ENCODE assay signal across 2 cellular contexts in the genomic region with DNA sequence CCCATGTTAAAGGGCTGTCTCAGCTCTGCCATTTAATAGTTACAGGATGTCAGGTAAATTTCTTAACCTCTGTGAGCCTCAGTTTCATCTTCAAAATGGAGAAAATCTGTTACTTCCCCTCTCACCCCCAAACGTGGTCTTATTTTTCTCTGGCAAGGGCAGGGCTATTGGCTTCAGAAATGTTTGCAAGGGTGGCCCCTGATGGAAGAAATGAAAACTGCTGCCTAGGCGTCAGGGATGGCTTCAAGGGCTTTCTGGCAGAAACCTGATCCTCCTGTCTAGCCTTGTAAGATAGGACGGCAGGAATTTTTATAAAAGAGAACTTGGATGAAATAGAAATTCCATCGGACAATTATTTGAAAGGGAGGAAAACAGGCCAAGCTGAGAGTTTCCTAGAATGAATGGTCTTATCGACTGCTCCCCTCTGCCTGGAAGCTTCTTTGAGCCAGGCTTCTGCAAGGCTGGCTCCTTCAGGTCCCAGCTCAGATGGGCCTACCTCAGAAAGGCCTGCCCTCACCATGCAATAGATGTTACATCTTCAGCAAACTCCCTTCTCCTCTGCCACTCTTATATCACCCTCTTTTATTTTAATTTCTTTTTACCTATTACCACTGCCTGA.
TF ChIP-seq lines count a peak whose summit lies in the region.

No MANE protein-coding gene starts in this region.

TF ChIP-seq in HEK293, 187 proteins besides CTCF, POLR2A, EP300 and RAD21 (continued from another document):
- TF ChIP-seq, protein P1, sequence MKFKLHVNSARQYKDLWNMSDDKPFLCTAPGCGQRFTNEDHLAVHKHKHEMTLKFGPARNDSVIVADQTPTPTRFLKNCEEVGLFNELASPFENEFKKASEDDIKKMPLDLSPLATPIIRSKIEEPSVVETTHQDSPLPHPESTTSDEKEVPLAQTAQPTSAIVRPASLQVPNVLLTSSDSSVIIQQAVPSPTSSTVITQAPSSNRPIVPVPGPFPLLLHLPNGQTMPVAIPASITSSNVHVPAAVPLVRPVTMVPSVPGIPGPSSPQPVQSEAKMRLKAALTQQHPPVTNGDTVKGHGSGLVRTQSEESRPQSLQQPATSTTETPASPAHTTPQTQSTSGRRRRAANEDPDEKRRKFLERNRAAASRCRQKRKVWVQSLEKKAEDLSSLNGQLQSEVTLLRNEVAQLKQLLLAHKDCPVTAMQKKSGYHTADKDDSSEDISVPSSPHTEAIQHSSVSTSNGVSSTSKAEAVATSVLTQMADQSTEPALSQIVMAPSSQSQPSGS (tag by site-specific recombination; IDR thresholded peaks at IDR 0.05; ENCODE audit: low read depth): no peak

TF ChIP-seq in WTC11, 78 proteins besides CTCF, POLR2A, EP300 and RAD21 (continued from another document):
- TF ChIP-seq, protein P2, sequence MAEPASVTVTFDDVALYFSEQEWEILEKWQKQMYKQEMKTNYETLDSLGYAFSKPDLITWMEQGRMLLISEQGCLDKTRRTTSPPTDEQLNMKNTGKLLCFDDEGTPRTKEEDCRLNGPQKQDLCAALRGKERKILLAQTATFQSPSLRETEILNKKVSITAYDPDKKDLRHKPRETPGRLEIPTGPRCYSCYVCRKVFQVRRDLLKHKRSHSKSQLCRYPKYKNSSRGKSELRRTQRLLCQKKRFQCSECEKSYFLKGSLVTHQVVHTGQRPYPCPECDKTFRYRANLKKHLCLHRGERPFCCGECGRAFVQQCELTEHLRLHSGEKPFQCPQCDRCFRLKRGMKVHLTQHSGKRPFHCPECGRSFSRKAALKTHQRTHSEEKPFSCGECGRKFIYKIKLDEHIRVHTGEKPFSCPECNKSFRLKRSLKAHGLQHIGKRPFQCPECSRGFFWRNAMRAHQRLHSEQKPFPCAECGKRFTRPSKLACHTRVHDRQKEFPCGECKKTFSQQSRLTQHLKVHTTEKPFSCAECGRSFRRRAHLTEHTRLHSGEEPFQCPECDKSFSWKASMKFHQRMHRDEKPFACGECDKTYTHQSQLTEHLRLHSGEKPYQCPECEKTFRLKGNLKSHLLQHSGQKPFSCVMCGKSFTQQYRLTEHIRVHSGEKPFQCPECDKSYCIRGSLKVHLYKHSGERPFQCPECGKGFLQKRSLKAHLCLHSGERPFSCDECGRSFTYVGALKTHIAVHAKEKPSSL (CRISPR knock-in tag; conservative IDR thresholded peaks at IDR 0.05): no peak
- TF ChIP-seq, protein P3, sequence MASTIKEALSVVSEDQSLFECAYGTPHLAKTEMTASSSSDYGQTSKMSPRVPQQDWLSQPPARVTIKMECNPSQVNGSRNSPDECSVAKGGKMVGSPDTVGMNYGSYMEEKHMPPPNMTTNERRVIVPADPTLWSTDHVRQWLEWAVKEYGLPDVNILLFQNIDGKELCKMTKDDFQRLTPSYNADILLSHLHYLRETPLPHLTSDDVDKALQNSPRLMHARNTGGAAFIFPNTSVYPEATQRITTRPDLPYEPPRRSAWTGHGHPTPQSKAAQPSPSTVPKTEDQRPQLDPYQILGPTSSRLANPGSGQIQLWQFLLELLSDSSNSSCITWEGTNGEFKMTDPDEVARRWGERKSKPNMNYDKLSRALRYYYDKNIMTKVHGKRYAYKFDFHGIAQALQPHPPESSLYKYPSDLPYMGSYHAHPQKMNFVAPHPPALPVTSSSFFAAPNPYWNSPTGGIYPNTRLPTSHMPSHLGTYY (CRISPR knock-in tag; IDR thresholded peaks at IDR 0.05): no peak
- TF ChIP-seq, protein P4, sequence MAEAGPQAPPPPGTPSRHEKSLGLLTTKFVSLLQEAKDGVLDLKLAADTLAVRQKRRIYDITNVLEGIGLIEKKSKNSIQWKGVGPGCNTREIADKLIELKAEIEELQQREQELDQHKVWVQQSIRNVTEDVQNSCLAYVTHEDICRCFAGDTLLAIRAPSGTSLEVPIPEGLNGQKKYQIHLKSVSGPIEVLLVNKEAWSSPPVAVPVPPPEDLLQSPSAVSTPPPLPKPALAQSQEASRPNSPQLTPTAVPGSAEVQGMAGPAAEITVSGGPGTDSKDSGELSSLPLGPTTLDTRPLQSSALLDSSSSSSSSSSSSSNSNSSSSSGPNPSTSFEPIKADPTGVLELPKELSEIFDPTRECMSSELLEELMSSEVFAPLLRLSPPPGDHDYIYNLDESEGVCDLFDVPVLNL (CRISPR knock-in tag; IDR thresholded peaks at IDR 0.05; ENCODE audit: borderline replicate concordance, low read depth): no peak
- TF ChIP-seq SOX15 (CRISPR knock-in tag; IDR thresholded peaks at IDR 0.05): no peak
- TF ChIP-seq, protein P5, sequence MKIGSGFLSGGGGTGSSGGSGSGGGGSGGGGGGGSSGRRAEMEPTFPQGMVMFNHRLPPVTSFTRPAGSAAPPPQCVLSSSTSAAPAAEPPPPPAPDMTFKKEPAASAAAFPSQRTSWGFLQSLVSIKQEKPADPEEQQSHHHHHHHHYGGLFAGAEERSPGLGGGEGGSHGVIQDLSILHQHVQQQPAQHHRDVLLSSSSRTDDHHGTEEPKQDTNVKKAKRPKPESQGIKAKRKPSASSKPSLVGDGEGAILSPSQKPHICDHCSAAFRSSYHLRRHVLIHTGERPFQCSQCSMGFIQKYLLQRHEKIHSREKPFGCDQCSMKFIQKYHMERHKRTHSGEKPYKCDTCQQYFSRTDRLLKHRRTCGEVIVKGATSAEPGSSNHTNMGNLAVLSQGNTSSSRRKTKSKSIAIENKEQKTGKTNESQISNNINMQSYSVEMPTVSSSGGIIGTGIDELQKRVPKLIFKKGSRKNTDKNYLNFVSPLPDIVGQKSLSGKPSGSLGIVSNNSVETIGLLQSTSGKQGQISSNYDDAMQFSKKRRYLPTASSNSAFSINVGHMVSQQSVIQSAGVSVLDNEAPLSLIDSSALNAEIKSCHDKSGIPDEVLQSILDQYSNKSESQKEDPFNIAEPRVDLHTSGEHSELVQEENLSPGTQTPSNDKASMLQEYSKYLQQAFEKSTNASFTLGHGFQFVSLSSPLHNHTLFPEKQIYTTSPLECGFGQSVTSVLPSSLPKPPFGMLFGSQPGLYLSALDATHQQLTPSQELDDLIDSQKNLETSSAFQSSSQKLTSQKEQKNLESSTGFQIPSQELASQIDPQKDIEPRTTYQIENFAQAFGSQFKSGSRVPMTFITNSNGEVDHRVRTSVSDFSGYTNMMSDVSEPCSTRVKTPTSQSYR (CRISPR knock-in tag; IDR thresholded peaks at IDR 0.05): no peak
- no peak for TF ChIP-seq ATF1 (CRISPR knock-in tag; IDR thresholded peaks at IDR 0.05)
- TF ChIP-seq ZNF219 (CRISPR knock-in tag; IDR thresholded peaks at IDR 0.05; ENCODE audit: borderline replicate concordance): no peak
- TF ChIP-seq ZNF416 (CRISPR knock-in tag; IDR thresholded peaks at IDR 0.05): no peak
- no peak for TF ChIP-seq JAZF1 (CRISPR knock-in tag; IDR thresholded peaks at IDR 0.05)
TF ChIP-seq in WTC11: peak in this region for 0.
